ENCODE assay signal across 8 cellular contexts in the genomic region with DNA sequence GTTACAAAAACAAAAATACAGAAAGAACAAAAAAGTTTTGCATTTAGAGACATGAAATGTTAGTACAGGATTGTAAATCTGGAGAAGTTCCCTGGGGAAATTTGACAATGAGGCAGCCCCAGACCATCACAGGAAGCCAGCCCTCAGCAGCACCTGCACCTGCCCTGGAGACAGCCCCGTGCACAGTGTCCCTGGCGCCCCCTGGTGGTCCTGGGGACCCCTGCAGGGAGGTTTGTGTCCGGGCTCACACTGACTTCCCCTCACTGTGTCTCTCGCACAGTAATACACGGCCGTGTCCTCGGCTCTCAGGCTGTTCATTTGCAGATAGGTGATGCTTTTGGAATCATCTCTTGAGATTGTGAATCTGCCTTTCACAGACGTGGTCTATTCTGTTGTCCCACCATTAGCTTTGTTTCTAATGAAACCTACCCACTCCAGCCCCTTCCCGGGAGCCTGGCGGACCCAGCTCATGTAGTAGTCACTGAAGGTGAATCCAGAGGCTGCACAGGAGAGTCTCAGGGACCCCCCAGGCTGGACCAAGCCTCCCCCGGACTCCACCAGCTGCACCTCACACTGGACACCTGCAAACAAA.
DNase-seq lines count a peak whose midpoint lies in the region; ATAC-seq, FAIRE-seq and TF ChIP-seq lines count a peak whose summit lies in the region.
"Not testable (repeated sequence)": the region's sequence is repeated elsewhere in the genome, so short reads cannot be mapped to it uniquely, and the experiment has no call there.

No MANE protein-coding gene starts in this region.

- H3K27me3 ChIP-seq in pancreas: not testable (repeated sequence)

- H3K27me3 Mint-ChIP-seq in activated B cell treated with CpG ODN at 0.5 μM for 24 hours: not testable (repeated sequence)

- H3K27ac Mint-ChIP-seq in activated B cell treated with CpG ODN at 0.5 μM for 24 hours: not testable (repeated sequence)

- H3K36me3 ChIP-seq in pancreas: not testable (repeated sequence)

- H3K4me1 Mint-ChIP-seq in activated B cell treated with CpG ODN at 0.5 μM for 24 hours: not testable (repeated sequence)

- DNase-seq in HK-2 (ENCODE audit: unreplicated experiment) (peak; percentile 25), NCI-H69 (lab: John Stamatoyannopoulos, UW) (peak; percentile 12), activated B cell treated with CpG ODN at 0.5 μM for 24 hours (peak; percentile 54), pancreas (peak in 4 of 6 donors; percentile 21 to 87 (median 66))
- DNase-seq in activated T-cell treated with anti-CD3 and anti-CD28 coated beads, Interleukin-2, amount 50 U/mL, for 48 hours: peak; percentile 87 to 88
- DNase-seq in effector CD8-positive, alpha-beta T cell (lab: John Stamatoyannopoulos, UW): peak; percentile 75
- DNase-seq in stimulated activated CD8-positive, alpha-beta memory T cell treated with anti-CD3 and anti-CD28 coated beads, Interleukin-2, amount 100 ng/mL, for 48 hours (ENCODE audit: low read depth in 2 of 2): peak; percentile 70 to 74

- peak; percentile 85 for TF ChIP-seq CTCF in C4-2B (conservative IDR thresholded peaks at IDR 0.05)
- TF ChIP-seq CTCF in activated B cell treated with CpG ODN at 0.5 μM for 24 hours (IDR thresholded peaks at IDR 0.05): not testable (repeated sequence)
- peak in 3 of 4 donors; percentile 20 to 56 (median 50) for TF ChIP-seq CTCF in pancreas (IDR thresholded peaks at IDR 0.05)

- H3K27ac ChIP-seq in C4-2B, pancreas: not testable (repeated sequence)

- POLR2A ChIA-PET in activated B cell treated with CpG ODN at 0.5 μM for 24 hours (lab: Charles Lee): not testable (repeated sequence)

- H3K4me3 Mint-ChIP-seq in activated B cell treated with CpG ODN at 0.5 μM for 24 hours: not testable (repeated sequence)

- H3K36me3 Mint-ChIP-seq in activated B cell treated with CpG ODN at 0.5 μM for 24 hours (ENCODE audit: low read depth): not testable (repeated sequence)

- peak; percentile 28 for ATAC-seq in activated B cell treated with CpG ODN at 0.5 μM for 24 hours (ENCODE audit: low read depth)
- not testable (repeated sequence) for ATAC-seq in pancreas

- H3K9me3 ChIP-seq in pancreas: not testable (repeated sequence)

- 28 to 36% methylated on average over 11 of the region's 11 CpGs for WGBS in pancreas, 2 donors

- intact Hi-C loops in activated B cell treated with CpG ODN at 0.5 μM for 24 hours (cut with micrococcal nuclease); pancreas (cut with DNase I): not testable (repeated sequence)

- CTCF ChIA-PET in activated B cell treated with CpG ODN at 0.5 μM for 24 hours (lab: Charles Lee): not testable (repeated sequence)

- H3K9me3 Mint-ChIP-seq in activated B cell treated with CpG ODN at 0.5 μM for 24 hours: not testable (repeated sequence)

- not testable (repeated sequence) for H3K4me1 ChIP-seq in pancreas

- FAIRE-seq in pancreas (lab: Jason Lieb, UNC): not testable (repeated sequence)

- not testable (repeated sequence) for H3K4me3 ChIP-seq in pancreas

Comparison
In these comparisons a context has a peak if more than half of its experiments do, and no peak if none do; other contexts are left out.
1. DNase-seq: peak in every context shown above with its lines; median percentile 88 in activated T-cell treated with anti-CD3 and anti-CD28 coated beads, Interleukin-2, amount 50 U/mL, for 48 hours; 75 in effector CD8-positive, alpha-beta T cell; 72 in stimulated activated CD8-positive, alpha-beta memory T cell treated with anti-CD3 and anti-CD28 coated beads, Interleukin-2, amount 100 ng/mL, for 48 hours; 66 in pancreas; 54 in activated B cell treated with CpG ODN at 0.5 μM for 24 hours; 25 in HK-2; 12 in NCI-H69.